Comparison of ENCODE assay signal across 1 cellular context in genomic region chr2:100285691-100286090, GRCh38.
A peak's percentile ranks its signal among the peaks of the same experiment; 100 is the strongest.
TF ChIP-seq lines count a peak whose summit lies in the region.

No MANE protein-coding gene starts in this region.

TF ChIP-seq in K562, 482 proteins besides CTCF, POLR2A, EP300 and RAD21 (continued from another document and continues in another):
- TF ChIP-seq ATF3 (IDR thresholded peaks at IDR 0.05) = peak; percentile 78
- TF ChIP-seq ATF3 (CRISPR knock-in tag; conservative IDR thresholded peaks at IDR 0.05) = no peak
- TF ChIP-seq, protein P1, sequence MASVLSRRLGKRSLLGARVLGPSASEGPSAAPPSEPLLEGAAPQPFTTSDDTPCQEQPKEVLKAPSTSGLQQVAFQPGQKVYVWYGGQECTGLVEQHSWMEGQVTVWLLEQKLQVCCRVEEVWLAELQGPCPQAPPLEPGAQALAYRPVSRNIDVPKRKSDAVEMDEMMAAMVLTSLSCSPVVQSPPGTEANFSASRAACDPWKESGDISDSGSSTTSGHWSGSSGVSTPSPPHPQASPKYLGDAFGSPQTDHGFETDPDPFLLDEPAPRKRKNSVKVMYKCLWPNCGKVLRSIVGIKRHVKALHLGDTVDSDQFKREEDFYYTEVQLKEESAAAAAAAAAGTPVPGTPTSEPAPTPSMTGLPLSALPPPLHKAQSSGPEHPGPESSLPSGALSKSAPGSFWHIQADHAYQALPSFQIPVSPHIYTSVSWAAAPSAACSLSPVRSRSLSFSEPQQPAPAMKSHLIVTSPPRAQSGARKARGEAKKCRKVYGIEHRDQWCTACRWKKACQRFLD (CRISPR knock-in tag; IDR thresholded peaks at IDR 0.05) = no peak
- no peak for TF ChIP-seq ARID2 (IDR thresholded peaks at IDR 0.05)
- no peak for TF ChIP-seq RBM14 (IDR thresholded peaks at IDR 0.05; ENCODE audit: borderline replicate concordance, insufficient read depth, low read depth, low read length)
- TF ChIP-seq ZNF445 (CRISPR knock-in tag; IDR thresholded peaks at IDR 0.05; ENCODE audit: low read depth) = no peak
- TF ChIP-seq, protein P2, sequence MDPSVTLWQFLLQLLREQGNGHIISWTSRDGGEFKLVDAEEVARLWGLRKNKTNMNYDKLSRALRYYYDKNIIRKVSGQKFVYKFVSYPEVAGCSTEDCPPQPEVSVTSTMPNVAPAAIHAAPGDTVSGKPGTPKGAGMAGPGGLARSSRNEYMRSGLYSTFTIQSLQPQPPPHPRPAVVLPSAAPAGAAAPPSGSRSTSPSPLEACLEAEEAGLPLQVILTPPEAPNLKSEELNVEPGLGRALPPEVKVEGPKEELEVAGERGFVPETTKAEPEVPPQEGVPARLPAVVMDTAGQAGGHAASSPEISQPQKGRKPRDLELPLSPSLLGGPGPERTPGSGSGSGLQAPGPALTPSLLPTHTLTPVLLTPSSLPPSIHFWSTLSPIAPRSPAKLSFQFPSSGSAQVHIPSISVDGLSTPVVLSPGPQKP (CRISPR knock-in tag; IDR thresholded peaks at IDR 0.05) = no peak
- TF ChIP-seq HMGN3 (IDR thresholded peaks at IDR 0.05; ENCODE audit: borderline replicate concordance, extremely low read depth, insufficient read length, low read depth, low read length) = no peak
- TF ChIP-seq PURB (CRISPR knock-in tag; IDR thresholded peaks at IDR 0.05; ENCODE audit: low read depth) = no peak
- TF ChIP-seq JUND (IDR thresholded peaks at IDR 0.05; ENCODE audit: borderline replicate concordance, low read depth, low read length) = peak; percentile 65; the same call in 1 of the 2 replicates
- TF ChIP-seq JUND (tag; IDR thresholded peaks at IDR 0.05; ENCODE audit: borderline replicate concordance, low read depth, low read length) = peak; percentile 69
- TF ChIP-seq NRF1 (conservative IDR thresholded peaks at IDR 0.05 in 1 of 2, IDR thresholded peaks at IDR 0.05 in 1 of 2) = no peak
- TF ChIP-seq IRF2 (CRISPR knock-in tag; IDR thresholded peaks at IDR 0.05) = no peak
- TF ChIP-seq ATF1 (CRISPR knock-in tag; IDR thresholded peaks at IDR 0.05) = no peak
- no peak for TF ChIP-seq ATF1 (tag; IDR thresholded peaks at IDR 0.05)
- 0 out of 2 replicates have a peak, but pooled peaks have one; percentile 41 for TF ChIP-seq JUN (IDR thresholded peaks at IDR 0.05; ENCODE audit: borderline replicate concordance, low read depth, low read length)
- TF ChIP-seq JUN (CRISPR knock-in tag; IDR thresholded peaks at IDR 0.05; ENCODE audit: borderline replicate concordance) = no peak
- TF ChIP-seq, protein P3, sequence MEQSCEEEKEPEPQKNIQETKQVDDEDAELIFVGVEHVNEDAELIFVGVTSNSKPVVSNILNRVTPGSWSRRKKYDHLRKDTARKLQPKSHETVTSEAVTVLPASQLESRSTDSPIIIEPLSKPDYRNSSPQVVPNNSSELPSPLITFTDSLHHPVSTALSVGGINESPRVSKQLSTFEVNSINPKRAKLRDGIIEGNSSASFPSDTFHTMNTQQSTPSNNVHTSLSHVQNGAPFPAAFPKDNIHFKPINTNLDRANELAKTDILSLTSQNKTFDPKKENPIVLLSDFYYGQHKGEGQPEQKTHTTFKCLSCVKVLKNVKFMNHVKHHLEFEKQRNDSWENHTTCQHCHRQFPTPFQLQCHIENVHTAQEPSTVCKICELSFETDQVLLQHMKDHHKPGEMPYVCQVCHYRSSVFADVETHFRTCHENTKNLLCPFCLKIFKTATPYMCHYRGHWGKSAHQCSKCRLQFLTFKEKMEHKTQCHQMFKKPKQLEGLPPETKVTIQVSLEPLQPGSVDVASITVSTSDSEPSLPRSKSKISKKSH (CRISPR knock-in tag; IDR thresholded peaks at IDR 0.05) = no peak
- no peak for TF ChIP-seq MCM2 (IDR thresholded peaks at IDR 0.05; ENCODE audit: low read depth)
- TF ChIP-seq, protein P4, sequence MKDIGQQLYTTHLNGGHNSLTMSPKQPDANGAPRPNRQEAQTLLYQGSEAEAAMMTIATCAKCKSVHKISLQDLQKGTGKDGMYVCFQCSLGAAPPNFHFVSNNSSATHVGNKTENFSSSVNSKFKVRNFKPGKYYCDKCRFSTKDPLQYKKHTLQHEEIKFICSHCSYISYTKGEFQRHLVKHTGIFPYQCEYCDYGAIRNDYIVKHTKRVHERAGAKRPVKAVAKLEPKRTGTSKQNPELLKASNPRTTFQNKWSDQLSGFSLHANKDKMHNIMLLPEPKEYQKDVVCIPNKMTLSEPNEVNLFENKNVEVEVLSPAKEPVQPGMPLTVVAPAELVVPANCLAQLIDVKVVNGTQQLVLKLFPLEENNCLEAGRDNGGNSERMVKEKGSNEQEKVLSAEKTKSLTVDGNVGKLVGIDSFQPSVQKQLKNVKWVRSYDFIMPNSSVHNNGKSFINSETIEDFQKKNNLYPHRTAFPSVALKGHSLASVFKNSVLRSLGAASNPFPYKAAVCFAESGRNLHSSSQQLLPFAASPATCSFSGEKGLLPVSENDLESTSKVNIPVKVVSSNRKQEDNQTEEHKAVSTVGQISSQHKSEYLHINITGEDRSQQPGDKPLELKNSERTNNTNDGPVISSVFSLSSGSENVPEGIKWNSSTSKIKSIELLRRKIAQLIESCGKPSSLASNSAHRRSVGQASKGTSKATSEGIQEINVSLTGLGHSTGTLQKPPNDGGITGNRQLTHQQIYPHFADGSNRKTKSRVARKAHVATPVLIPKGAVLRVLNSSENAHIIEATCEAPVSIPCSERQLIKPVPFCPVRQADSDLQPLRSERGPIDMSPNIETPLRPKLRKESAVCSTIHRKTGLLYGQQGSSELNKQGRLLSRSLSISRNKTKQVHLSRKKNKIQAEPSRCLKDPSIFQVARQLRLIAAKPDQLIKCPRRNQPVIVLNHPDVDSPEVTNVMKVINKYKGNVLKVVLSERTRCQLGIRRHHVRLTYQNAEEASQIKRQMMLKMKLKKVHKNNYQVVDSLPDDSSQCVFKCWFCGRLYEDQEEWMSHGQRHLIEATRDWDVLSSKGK (CRISPR knock-in tag; IDR thresholded peaks at IDR 0.05) = no peak
- no peak for TF ChIP-seq NCOA4 (IDR thresholded peaks at IDR 0.05; ENCODE audit: partially characterized antibody)
- no peak for TF ChIP-seq TFAM (CRISPR knock-in tag; conservative IDR thresholded peaks at IDR 0.05)
- no peak for TF ChIP-seq NCOR1 (IDR thresholded peaks at IDR 0.05)
- peak; percentile 60 for TF ChIP-seq MEIS2 (IDR thresholded peaks at IDR 0.05; ENCODE audit: partially characterized antibody)
- no peak for TF ChIP-seq NONO (IDR thresholded peaks at IDR 0.05; ENCODE audit: low read depth in 2 of 2, low read length in 1 of 2)
- TF ChIP-seq ARID1B (IDR thresholded peaks at IDR 0.05) = peak; percentile 19; the same call in 1 of the 2 replicates
- no peak for TF ChIP-seq KLF10 (CRISPR knock-in tag; IDR thresholded peaks at IDR 0.05)
- TF ChIP-seq ELF4 (CRISPR knock-in tag; IDR thresholded peaks at IDR 0.05) = no peak
- TF ChIP-seq, protein P5, sequence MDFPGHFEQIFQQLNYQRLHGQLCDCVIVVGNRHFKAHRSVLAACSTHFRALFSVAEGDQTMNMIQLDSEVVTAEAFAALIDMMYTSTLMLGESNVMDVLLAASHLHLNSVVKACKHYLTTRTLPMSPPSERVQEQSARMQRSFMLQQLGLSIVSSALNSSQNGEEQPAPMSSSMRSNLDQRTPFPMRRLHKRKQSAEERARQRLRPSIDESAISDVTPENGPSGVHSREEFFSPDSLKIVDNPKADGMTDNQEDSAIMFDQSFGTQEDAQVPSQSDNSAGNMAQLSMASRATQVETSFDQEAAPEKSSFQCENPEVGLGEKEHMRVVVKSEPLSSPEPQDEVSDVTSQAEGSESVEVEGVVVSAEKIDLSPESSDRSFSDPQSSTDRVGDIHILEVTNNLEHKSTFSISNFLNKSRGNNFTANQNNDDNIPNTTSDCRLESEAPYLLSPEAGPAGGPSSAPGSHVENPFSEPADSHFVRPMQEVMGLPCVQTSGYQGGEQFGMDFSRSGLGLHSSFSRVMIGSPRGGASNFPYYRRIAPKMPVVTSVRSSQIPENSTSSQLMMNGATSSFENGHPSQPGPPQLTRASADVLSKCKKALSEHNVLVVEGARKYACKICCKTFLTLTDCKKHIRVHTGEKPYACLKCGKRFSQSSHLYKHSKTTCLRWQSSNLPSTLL (IDR thresholded peaks at IDR 0.05) = no peak
- TF ChIP-seq, protein P6, sequence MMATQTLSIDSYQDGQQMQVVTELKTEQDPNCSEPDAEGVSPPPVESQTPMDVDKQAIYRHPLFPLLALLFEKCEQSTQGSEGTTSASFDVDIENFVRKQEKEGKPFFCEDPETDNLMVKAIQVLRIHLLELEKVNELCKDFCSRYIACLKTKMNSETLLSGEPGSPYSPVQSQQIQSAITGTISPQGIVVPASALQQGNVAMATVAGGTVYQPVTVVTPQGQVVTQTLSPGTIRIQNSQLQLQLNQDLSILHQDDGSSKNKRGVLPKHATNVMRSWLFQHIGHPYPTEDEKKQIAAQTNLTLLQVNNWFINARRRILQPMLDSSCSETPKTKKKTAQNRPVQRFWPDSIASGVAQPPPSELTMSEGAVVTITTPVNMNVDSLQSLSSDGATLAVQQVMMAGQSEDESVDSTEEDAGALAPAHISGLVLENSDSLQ (IDR thresholded peaks at IDR 0.05) = no peak
- no peak for TF ChIP-seq RFX5 (IDR thresholded peaks at IDR 0.05; ENCODE audit: low read depth, low read length)
- TF ChIP-seq, protein P7, sequence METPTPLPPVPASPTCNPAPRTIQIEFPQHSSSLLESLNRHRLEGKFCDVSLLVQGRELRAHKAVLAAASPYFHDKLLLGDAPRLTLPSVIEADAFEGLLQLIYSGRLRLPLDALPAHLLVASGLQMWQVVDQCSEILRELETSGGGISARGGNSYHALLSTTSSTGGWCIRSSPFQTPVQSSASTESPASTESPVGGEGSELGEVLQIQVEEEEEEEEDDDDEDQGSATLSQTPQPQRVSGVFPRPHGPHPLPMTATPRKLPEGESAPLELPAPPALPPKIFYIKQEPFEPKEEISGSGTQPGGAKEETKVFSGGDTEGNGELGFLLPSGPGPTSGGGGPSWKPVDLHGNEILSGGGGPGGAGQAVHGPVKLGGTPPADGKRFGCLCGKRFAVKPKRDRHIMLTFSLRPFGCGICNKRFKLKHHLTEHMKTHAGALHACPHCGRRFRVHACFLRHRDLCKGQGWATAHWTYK (CRISPR knock-in tag; IDR thresholded peaks at IDR 0.05) = no peak
- TF ChIP-seq RUNX1 (IDR thresholded peaks at IDR 0.05; ENCODE audit: low read depth) = no peak
- TF ChIP-seq SMARCA4 (IDR thresholded peaks at IDR 0.05) = peak; percentile 39; the same call in 1 of the 2 replicates
- TF ChIP-seq HES1 (IDR thresholded peaks at IDR 0.05; ENCODE audit: low read depth) = no peak
- no peak for TF ChIP-seq SIN3A (IDR thresholded peaks at IDR 0.05; ENCODE audit: borderline replicate concordance in 2 of 2, control insufficient read depth in 1 of 2, low read depth in 2 of 2, low read length in 2 of 2)
- TF ChIP-seq NCOA6 (IDR thresholded peaks at IDR 0.05) = no peak
- no peak for TF ChIP-seq ZNF696 (CRISPR knock-in tag; conservative IDR thresholded peaks at IDR 0.05)
- no peak for TF ChIP-seq MEF2D (tag; conservative IDR thresholded peaks at IDR 0.05; ENCODE audit: low read depth)
